1 cellular context compared by ENCODE assay signal in the genomic region with DNA sequence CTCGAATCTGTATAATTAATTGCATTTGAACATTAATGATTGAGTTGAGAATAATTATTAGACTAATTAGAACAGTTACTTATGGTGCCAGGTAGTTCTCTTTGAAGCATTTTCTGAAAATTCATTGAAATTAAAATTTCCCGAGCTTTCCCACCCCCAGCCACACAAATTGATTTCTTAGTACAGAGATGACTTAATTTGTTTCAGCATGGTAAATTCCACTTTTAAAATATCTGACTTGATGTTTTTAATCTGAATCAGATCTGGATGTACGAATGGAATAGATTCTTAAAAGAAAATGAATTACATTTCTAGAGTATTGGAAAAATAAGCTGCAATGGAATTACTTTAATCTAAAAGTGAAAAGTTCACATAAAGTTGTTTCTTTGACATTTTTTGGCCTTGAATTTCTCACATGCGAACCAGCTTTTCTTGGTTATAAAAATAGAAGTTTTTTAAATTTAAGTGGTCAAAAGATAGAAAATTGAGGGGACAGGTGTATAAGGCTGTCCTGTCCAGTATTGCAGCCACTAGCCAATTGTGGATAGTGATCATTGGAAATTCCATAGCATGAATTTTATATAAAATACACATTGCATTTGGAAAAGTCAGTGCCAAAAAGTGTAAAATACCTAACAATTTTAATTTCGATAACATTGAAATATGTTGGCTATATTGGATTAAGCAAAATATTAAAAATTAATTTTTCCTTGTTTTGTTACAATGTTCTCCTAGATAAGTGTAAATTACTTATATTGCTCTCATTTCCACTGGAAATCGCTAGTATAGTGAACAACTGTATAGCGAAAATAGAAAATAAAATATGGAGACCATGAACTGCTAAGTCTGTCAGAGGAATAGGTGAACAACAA.
TF ChIP-seq lines count a peak whose summit lies in the region.

No MANE protein-coding gene starts in this region.

TF ChIP-seq in GM23338, 12 proteins besides CTCF, POLR2A, EP300 and RAD21 (continued from another document):
- TF ChIP-seq, protein P1, sequence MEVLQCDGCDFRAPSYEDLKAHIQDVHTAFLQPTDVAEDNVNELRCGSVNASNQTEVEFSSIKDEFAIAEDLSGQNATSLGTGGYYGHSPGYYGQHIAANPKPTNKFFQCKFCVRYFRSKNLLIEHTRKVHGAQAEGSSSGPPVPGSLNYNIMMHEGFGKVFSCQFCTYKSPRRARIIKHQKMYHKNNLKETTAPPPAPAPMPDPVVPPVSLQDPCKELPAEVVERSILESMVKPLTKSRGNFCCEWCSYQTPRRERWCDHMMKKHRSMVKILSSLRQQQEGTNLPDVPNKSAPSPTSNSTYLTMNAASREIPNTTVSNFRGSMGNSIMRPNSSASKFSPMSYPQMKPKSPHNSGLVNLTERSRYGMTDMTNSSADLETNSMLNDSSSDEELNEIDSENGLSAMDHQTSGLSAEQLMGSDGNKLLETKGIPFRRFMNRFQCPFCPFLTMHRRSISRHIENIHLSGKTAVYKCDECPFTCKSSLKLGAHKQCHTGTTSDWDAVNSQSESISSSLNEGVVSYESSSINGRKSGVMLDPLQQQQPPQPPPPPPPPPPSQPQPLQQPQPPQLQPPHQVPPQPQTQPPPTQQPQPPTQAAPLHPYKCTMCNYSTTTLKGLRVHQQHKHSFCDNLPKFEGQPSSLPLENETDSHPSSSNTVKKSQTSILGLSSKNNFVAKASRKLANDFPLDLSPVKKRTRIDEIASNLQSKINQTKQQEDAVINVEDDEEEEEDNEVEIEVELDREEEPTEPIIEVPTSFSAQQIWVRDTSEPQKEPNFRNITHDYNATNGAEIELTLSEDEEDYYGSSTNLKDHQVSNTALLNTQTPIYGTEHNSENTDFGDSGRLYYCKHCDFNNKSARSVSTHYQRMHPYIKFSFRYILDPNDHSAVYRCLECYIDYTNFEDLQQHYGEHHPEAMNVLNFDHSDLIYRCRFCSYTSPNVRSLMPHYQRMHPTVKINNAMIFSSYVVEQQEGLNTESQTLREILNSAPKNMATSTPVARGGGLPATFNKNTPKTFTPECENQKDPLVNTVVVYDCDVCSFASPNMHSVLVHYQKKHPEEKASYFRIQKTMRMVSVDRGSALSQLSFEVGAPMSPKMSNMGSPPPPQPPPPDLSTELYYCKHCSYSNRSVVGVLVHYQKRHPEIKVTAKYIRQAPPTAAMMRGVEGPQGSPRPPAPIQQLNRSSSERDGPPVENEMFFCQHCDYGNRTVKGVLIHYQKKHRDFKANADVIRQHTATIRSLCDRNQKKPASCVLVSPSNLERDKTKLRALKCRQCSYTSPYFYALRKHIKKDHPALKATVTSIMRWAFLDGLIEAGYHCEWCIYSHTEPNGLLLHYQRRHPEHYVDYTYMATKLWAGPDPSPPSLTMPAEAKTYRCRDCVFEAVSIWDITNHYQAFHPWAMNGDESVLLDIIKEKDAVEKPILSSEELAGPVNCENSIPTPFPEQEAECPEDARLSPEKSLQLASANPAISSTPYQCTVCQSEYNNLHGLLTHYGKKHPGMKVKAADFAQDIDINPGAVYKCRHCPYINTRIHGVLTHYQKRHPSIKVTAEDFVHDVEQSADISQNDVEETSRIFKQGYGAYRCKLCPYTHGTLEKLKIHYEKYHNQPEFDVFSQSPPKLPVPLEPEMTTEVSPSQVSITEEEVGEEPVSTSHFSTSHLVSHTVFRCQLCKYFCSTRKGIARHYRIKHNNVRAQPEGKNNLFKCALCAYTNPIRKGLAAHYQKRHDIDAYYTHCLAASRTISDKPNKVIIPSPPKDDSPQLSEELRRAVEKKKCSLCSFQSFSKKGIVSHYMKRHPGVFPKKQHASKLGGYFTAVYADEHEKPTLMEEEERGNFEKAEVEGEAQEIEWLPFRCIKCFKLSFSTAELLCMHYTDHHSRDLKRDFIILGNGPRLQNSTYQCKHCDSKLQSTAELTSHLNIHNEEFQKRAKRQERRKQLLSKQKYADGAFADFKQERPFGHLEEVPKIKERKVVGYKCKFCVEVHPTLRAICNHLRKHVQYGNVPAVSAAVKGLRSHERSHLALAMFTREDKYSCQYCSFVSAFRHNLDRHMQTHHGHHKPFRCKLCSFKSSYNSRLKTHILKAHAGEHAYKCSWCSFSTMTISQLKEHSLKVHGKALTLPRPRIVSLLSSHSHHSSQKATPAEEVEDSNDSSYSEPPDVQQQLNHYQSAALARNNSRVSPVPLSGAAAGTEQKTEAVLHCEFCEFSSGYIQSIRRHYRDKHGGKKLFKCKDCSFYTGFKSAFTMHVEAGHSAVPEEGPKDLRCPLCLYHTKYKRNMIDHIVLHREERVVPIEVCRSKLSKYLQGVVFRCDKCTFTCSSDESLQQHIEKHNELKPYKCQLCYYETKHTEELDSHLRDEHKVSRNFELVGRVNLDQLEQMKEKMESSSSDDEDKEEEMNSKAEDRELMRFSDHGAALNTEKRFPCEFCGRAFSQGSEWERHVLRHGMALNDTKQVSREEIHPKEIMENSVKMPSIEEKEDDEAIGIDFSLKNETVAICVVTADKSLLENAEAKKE (CRISPR knock-in tag; IDR thresholded peaks at IDR 0.05), result no peak
- TF ChIP-seq EZH2phosphoT487 (IDR thresholded peaks at IDR 0.05; ENCODE audit: unreplicated experiment) (no peak), POLR2AphosphoS5 (IDR thresholded peaks at IDR 0.05; ENCODE audit: low read depth) (no peak)
